Comparison of ENCODE assay signal across 1 cellular context in genomic region chr7:22676385-22676784, GRCh38.
TF ChIP-seq lines count a peak whose summit lies in the region.

No MANE protein-coding gene starts in this region.

TF ChIP-seq in SK-N-SH treated with all-trans-retinoic acid at 6 μM for 48 hours, 23 proteins besides CTCF, POLR2A, EP300 and RAD21 (continued from another document):
- TF ChIP-seq, protein P1, sequence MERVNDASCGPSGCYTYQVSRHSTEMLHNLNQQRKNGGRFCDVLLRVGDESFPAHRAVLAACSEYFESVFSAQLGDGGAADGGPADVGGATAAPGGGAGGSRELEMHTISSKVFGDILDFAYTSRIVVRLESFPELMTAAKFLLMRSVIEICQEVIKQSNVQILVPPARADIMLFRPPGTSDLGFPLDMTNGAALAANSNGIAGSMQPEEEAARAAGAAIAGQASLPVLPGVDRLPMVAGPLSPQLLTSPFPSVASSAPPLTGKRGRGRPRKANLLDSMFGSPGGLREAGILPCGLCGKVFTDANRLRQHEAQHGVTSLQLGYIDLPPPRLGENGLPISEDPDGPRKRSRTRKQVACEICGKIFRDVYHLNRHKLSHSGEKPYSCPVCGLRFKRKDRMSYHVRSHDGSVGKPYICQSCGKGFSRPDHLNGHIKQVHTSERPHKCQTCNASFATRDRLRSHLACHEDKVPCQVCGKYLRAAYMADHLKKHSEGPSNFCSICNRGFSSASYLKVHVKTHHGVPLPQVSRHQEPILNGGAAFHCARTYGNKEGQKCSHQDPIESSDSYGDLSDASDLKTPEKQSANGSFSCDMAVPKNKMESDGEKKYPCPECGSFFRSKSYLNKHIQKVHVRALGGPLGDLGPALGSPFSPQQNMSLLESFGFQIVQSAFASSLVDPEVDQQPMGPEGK (CRISPR knock-in tag; IDR thresholded peaks at IDR 0.05; ENCODE audit: borderline replicate concordance): no peak
